Comparison of ENCODE assay signal across 1 cellular context in the genomic region with DNA sequence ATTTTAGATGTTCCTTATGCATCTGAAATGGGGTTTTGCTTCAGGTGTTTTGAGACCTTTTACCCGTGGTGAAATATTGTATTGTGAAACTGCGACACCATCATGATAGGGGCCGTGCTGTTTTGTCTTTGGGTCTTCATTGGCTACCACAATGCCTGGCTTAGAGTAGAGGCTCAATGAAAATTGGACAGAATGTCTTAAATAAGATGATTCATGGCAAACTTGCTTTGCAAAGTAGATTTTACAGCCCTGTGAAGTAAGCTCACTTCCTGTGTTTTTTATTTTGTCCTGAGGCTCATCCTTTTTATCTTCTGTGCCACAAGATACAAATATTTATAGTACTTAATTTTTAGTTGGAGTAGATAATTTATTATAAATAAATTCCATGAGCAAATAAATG.
TF ChIP-seq lines count a peak whose summit lies in the region.

No MANE protein-coding gene starts in this region.

TF ChIP-seq in SK-N-SH, 30 proteins besides CTCF, POLR2A, EP300 and RAD21:
- TF ChIP-seq, protein P1, sequence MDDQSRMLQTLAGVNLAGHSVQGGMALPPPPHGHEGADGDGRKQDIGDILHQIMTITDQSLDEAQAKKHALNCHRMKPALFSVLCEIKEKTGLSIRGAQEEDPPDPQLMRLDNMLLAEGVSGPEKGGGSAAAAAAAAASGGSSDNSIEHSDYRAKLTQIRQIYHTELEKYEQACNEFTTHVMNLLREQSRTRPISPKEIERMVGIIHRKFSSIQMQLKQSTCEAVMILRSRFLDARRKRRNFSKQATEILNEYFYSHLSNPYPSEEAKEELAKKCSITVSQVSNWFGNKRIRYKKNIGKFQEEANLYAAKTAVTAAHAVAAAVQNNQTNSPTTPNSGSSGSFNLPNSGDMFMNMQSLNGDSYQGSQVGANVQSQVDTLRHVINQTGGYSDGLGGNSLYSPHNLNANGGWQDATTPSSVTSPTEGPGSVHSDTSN (IDR thresholded peaks at IDR 0.05), result peak; percentile 43
- no peak for TF ChIP-seq NRF1 (IDR thresholded peaks at IDR 0.05; ENCODE audit: low read depth, low read length)
